In the genomic region with DNA sequence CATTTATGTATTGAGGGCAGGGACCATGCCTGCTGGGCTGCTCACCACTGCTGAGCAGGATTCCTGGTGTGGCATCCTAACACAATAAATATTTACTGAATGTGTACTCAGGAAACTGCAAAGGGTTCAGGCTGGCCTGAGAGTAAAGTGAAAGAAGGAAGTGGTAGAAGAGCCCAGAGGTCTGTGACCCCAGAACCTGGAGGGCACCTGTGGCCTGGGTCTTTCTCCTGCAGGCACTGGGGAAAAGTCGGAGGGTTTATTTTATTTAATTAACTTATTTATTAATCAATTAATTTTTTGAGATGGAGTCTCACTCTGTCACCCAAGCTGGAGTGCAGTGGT, we compare ENCODE assay signal across 8 cellular contexts. TPM values are rescaled to one million over a fixed set of nuclear protein-coding genes. Genes with fewer than 3 reads are reported as not detected.
A peak's percentile ranks its signal among the peaks of the same experiment; 100 is the strongest.
DNase-seq lines count a peak whose midpoint lies in the region; ATAC-seq and TF ChIP-seq lines count a peak whose summit lies in the region.

No MANE protein-coding gene starts in this region.

- no peaks in the 10 kb centered on the region for H3K27me3 Mint-ChIP-seq in stimulated activated naive CD8-positive, alpha-beta T cell treated with anti-CD3 and anti-CD28 coated beads, Interleukin-15, Interleukin-2, amounts not matched to agents 100 ng/mL and 50 ng/mL, for 24 hours
- H3K27me3 Mint-ChIP-seq in WTC11 (ENCODE audit: low read depth): peaks cover 7% of the 10 kb centered on the region

- no peaks in the 10 kb centered on the region for H3K9me3 Mint-ChIP-seq in stimulated activated naive CD8-positive, alpha-beta T cell treated with anti-CD3 and anti-CD28 coated beads, Interleukin-15, Interleukin-2, amounts not matched to agents 100 ng/mL and 50 ng/mL, for 24 hours
- H3K9me3 Mint-ChIP-seq in WTC11: no peaks in the 10 kb centered on the region

- H3K9me3 ChIP-seq in mucosa of descending colon: no peaks in the 10 kb centered on the region

- peaks cover 49% of the 10 kb centered on the region for H3K4me1 ChIP-seq in mucosa of descending colon (ENCODE audit: low read depth)

- no peak for TF ChIP-seq CTCF in WTC11 (IDR thresholded peaks at IDR 0.05)
- no peak for TF ChIP-seq CTCF in mucosa of descending colon (IDR thresholded peaks at IDR 0.05)

- DNase-seq in stimulated activated naive CD8-positive, alpha-beta T cell treated with anti-CD3 and anti-CD28 coated beads, Interleukin-15, Interleukin-2, amounts not matched to agents 100 U/mL and 50 U/mL, for 24 hours: no peak
- no peak for DNase-seq in WTC11 (ENCODE audit: low spot score)
- DNase-seq in mucosa of descending colon: peak in 2 of 3 donors; percentile 41 to 60
- no peak for DNase-seq in DMS79 (lab: John Stamatoyannopoulos, UW)
- no peak for DNase-seq in AG20443 (ENCODE audit: low spot score)
- no peak for DNase-seq in Kasumi-1 (lab: John Stamatoyannopoulos, UW)

- no peak overlapping the region for H3K4me3 ChIP-seq in mucosa of descending colon

- no peaks in the 10 kb centered on the region for H3K36me3 ChIP-seq in mucosa of descending colon (ENCODE audit: low read depth)

- peaks cover 59% of the 10 kb centered on the region for H3K4me1 Mint-ChIP-seq in stimulated activated naive CD8-positive, alpha-beta T cell treated with anti-CD3 and anti-CD28 coated beads, Interleukin-15, Interleukin-2, amounts not matched to agents 100 ng/mL and 50 ng/mL, for 24 hours (ENCODE audit: low read depth)
- H3K4me1 Mint-ChIP-seq in WTC11: peaks cover 30% of the 10 kb centered on the region

- CTCF ChIA-PET in WTC11 (lab: Charles Lee): interaction anchor here (0.6 to 1.1 kb wide), 2 partner anchors 8 to 24 kb away, joined by 3 read pairs; no protein-coding TSS in a partner anchor

- POLR2A ChIA-PET in WTC11 (lab: Charles Lee): interaction anchor here (1.5 kb wide), 1 partner anchor 65 kb away, joined by 5 read pairs; a partner anchor contains a TSS

- intact Hi-C loops in mucosa of descending colon (cut with DNase I, micrococcal nuclease): loop anchor here in 1 of 2 donors (10.0 kb wide), 1 partner anchor 68 kb away; a partner anchor contains a TSS

- peak overlapping the region; percentile 72 for H3K27ac Mint-ChIP-seq in stimulated activated naive CD8-positive, alpha-beta T cell treated with anti-CD3 and anti-CD28 coated beads, Interleukin-15, Interleukin-2, amounts not matched to agents 100 ng/mL and 50 ng/mL, for 24 hours
- H3K27ac Mint-ChIP-seq in WTC11: peak overlapping the region; percentile 74; the same call in 1 of the 2 replicates

- H3K36me3 Mint-ChIP-seq in stimulated activated naive CD8-positive, alpha-beta T cell treated with anti-CD3 and anti-CD28 coated beads, Interleukin-15, Interleukin-2, amounts not matched to agents 100 ng/mL and 50 ng/mL, for 24 hours (ENCODE audit: low read depth): no peaks in the 10 kb centered on the region
- no peaks in the 10 kb centered on the region for H3K36me3 Mint-ChIP-seq in WTC11

- H3K4me3 Mint-ChIP-seq in stimulated activated naive CD8-positive, alpha-beta T cell treated with anti-CD3 and anti-CD28 coated beads, Interleukin-15, Interleukin-2, amounts not matched to agents 100 ng/mL and 50 ng/mL, for 24 hours: peak overlapping the region; percentile 58
- H3K4me3 Mint-ChIP-seq in WTC11: no peak overlapping the region

- ATAC-seq in stimulated activated naive CD8-positive, alpha-beta T cell treated with anti-CD3 and anti-CD28 coated beads, Interleukin-15, Interleukin-2, amounts not matched to agents 100 U/mL and 50 U/mL, for 24 hours: no peak
- ATAC-seq in WTC11 (no peak), mucosa of descending colon (peak; percentile 17), HG03565 (IDR thresholded peaks at IDR 0.05; ENCODE audit: unreplicated experiment) (no peak)

TF ChIP-seq in WTC11, 78 proteins besides CTCF, POLR2A, EP300 and RAD21 (continues in another document):
- no peak for TF ChIP-seq FOXJ3 (CRISPR knock-in tag; IDR thresholded peaks at IDR 0.05; ENCODE audit: borderline replicate concordance)
- TF ChIP-seq, protein P1, sequence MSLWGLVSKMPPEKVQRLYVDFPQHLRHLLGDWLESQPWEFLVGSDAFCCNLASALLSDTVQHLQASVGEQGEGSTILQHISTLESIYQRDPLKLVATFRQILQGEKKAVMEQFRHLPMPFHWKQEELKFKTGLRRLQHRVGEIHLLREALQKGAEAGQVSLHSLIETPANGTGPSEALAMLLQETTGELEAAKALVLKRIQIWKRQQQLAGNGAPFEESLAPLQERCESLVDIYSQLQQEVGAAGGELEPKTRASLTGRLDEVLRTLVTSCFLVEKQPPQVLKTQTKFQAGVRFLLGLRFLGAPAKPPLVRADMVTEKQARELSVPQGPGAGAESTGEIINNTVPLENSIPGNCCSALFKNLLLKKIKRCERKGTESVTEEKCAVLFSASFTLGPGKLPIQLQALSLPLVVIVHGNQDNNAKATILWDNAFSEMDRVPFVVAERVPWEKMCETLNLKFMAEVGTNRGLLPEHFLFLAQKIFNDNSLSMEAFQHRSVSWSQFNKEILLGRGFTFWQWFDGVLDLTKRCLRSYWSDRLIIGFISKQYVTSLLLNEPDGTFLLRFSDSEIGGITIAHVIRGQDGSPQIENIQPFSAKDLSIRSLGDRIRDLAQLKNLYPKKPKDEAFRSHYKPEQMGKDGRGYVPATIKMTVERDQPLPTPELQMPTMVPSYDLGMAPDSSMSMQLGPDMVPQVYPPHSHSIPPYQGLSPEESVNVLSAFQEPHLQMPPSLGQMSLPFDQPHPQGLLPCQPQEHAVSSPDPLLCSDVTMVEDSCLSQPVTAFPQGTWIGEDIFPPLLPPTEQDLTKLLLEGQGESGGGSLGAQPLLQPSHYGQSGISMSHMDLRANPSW (CRISPR knock-in tag; conservative IDR thresholded peaks at IDR 0.05; ENCODE audit: low read depth): no peak
- TF ChIP-seq FOXK1 (CRISPR knock-in tag; IDR thresholded peaks at IDR 0.05): no peak
- TF ChIP-seq, protein P2, sequence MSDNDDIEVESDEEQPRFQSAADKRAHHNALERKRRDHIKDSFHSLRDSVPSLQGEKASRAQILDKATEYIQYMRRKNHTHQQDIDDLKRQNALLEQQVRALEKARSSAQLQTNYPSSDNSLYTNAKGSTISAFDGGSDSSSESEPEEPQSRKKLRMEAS (CRISPR knock-in tag; IDR thresholded peaks at IDR 0.05): no peak
- no peak for TF ChIP-seq ZNF317 (CRISPR knock-in tag; IDR thresholded peaks at IDR 0.05; ENCODE audit: borderline replicate concordance, low read depth)
- no peak for TF ChIP-seq PRRX2 (CRISPR knock-in tag; IDR thresholded peaks at IDR 0.05)
- TF ChIP-seq, protein P3, sequence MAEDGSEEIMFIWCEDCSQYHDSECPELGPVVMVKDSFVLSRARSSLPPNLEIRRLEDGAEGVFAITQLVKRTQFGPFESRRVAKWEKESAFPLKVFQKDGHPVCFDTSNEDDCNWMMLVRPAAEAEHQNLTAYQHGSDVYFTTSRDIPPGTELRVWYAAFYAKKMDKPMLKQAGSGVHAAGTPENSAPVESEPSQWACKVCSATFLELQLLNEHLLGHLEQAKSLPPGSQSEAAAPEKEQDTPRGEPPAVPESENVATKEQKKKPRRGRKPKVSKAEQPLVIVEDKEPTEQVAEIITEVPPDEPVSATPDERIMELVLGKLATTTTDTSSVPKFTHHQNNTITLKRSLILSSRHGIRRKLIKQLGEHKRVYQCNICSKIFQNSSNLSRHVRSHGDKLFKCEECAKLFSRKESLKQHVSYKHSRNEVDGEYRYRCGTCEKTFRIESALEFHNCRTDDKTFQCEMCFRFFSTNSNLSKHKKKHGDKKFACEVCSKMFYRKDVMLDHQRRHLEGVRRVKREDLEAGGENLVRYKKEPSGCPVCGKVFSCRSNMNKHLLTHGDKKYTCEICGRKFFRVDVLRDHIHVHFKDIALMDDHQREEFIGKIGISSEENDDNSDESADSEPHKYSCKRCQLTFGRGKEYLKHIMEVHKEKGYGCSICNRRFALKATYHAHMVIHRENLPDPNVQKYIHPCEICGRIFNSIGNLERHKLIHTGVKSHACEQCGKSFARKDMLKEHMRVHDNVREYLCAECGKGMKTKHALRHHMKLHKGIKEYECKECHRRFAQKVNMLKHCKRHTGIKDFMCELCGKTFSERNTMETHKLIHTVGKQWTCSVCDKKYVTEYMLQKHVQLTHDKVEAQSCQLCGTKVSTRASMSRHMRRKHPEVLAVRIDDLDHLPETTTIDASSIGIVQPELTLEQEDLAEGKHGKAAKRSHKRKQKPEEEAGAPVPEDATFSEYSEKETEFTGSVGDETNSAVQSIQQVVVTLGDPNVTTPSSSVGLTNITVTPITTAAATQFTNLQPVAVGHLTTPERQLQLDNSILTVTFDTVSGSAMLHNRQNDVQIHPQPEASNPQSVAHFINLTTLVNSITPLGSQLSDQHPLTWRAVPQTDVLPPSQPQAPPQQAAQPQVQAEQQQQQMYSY (CRISPR knock-in tag; IDR thresholded peaks at IDR 0.05): no peak
- TF ChIP-seq, protein P4, sequence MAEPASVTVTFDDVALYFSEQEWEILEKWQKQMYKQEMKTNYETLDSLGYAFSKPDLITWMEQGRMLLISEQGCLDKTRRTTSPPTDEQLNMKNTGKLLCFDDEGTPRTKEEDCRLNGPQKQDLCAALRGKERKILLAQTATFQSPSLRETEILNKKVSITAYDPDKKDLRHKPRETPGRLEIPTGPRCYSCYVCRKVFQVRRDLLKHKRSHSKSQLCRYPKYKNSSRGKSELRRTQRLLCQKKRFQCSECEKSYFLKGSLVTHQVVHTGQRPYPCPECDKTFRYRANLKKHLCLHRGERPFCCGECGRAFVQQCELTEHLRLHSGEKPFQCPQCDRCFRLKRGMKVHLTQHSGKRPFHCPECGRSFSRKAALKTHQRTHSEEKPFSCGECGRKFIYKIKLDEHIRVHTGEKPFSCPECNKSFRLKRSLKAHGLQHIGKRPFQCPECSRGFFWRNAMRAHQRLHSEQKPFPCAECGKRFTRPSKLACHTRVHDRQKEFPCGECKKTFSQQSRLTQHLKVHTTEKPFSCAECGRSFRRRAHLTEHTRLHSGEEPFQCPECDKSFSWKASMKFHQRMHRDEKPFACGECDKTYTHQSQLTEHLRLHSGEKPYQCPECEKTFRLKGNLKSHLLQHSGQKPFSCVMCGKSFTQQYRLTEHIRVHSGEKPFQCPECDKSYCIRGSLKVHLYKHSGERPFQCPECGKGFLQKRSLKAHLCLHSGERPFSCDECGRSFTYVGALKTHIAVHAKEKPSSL (CRISPR knock-in tag; conservative IDR thresholded peaks at IDR 0.05): no peak
- no peak for TF ChIP-seq CREB1 (CRISPR knock-in tag; IDR thresholded peaks at IDR 0.05)
- TF ChIP-seq GTF2I (CRISPR knock-in tag; conservative IDR thresholded peaks at IDR 0.05): no peak
- TF ChIP-seq, protein P5, sequence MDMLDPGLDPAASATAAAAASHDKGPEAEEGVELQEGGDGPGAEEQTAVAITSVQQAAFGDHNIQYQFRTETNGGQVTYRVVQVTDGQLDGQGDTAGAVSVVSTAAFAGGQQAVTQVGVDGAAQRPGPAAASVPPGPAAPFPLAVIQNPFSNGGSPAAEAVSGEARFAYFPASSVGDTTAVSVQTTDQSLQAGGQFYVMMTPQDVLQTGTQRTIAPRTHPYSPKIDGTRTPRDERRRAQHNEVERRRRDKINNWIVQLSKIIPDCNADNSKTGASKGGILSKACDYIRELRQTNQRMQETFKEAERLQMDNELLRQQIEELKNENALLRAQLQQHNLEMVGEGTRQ (CRISPR knock-in tag; IDR thresholded peaks at IDR 0.05): no peak

RNA-seq across cellular contexts. Expression of a gene that starts 28.2 kb away (rescaled TPM):
- total RNA-seq in WTC11 (2021): 57.6 to 61.6 TPM (median 58.8 TPM) in 3 replicates
- total RNA-seq in mucosa of descending colon: 100 to 1,000 TPM in 1 of 3 donors, 10 to 100 TPM in 2; 73.2 to 101 (median 95.8) TPM

RNA-seq across cellular contexts. Expression of a gene that starts 53.6 kb away (rescaled TPM):
- 20.1 to 35.5 TPM (median 31.7 TPM) in 3 replicates for total RNA-seq in WTC11 (2021)
- total RNA-seq in mucosa of descending colon: 1 to 10 TPM; 2.8 to 8.6 (median 6.4) TPM

Comparison
In these comparisons a context has a peak if more than half of its experiments do, and no peak if none do; other contexts are left out.
1. DNase-seq: peak in mucosa of descending colon (2 of 3); none in stimulated activated naive CD8-positive, alpha-beta T cell treated with anti-CD3 and anti-CD28 coated beads, Interleukin-15, Interleukin-2, amounts not matched to agents 100 U/mL and 50 U/mL, for 24 hours (single experiment), WTC11 (single experiment), DMS79 (single experiment), AG20443 (single experiment) and Kasumi-1 (0 of 2).